In the genomic region with DNA sequence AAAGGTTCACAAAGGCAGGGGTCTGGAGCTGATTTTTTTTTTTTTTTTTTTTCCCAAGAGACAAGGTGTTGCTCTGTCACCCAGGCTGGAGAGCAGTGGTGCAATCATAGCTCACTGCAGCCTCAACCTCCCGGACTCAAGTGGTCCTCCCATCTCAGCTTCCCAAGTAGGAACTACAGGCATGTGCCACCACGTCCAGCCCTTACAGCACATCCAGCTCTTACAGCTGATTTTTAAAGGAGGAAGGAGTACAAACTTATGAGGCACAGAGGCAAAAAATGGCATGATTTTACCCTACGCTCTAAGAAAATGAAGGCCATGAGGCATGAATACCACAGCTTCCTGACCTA, we compare ENCODE assay signal across 1 cellular context.
TF ChIP-seq lines count a peak whose summit lies in the region.

No MANE protein-coding gene starts in this region.

TF ChIP-seq in H1, 55 proteins besides CTCF, POLR2A, EP300 and RAD21:
- TF ChIP-seq TBP (IDR thresholded peaks at IDR 0.05; ENCODE audit: low read depth, low read length) (0 out of 2 replicates have a peak, but pooled peaks have one; percentile 31), RXRA (IDR thresholded peaks at IDR 0.05; ENCODE audit: insufficient read depth, low read depth, low read length) (no peak)
